ENCODE assay signal across 17 cellular contexts in the genomic region with DNA sequence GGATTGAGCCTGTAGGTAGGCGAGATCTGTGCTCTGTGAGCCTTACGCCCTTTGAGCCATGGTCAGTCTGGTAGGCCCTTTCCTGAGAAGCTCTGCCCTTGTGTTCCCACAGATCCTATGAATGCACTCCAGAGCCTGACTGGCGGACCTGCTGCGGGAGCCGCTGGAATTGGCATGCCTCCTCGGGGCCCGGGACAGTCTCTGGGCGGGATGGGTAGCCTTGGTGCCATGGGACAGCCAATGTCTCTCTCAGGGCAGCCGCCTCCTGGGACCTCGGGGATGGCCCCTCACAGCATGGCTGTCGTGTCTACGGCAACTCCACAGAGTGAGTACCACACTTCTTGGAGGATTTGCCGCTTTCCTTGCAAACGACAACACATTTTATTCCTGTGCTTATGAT. TPM values are rescaled to one million over a fixed set of nuclear protein-coding genes. Genes with fewer than 3 reads are reported as not detected.
A peak's percentile ranks its signal among the peaks of the same experiment; 100 is the strongest.
DNase-seq lines count a peak whose midpoint lies in the region; ATAC-seq and TF ChIP-seq lines count a peak whose summit lies in the region.
"Had no signal": no experiment of that assay in that cellular context is flagged by ENCODE, and none has a peak within 500 bp of the region (broad histone marks: within the 10 kb centered on the region; RNA-seq: fewer than 3 reads in every experiment).

No MANE protein-coding gene starts in this region.

- H3K4me1 ChIP-seq in CD4-positive, alpha-beta memory T cell (ENCODE audit: insufficient read depth, low read length), result peaks cover 95% of the 10 kb centered on the region
- H3K4me1 ChIP-seq in osteoblast (ENCODE audit: insufficient read depth, low read length), result peaks cover 56% of the 10 kb centered on the region
- H3K4me1 ChIP-seq: HAP-1 had no signal

- H3K36me3 ChIP-seq in CD4-positive, alpha-beta memory T cell (ENCODE audit: insufficient read depth, low read length), result peaks cover 52% of the 10 kb centered on the region
- peaks cover 65% of the 10 kb centered on the region for H3K36me3 ChIP-seq in osteoblast (ENCODE audit: insufficient read depth, low read length)

- H3K27ac Mint-ChIP-seq in CD4-positive, alpha-beta memory T cell, result peak overlapping the region in 6 of 7 donors; percentile 83 to 100 (median 90)
- H3K27ac Mint-ChIP-seq: dendritic cell treated with granulocyte-macrophage colony-stimulating factor and Interleukin-4, amounts not matched to agents 40 ng/mL and 50 ng/mL, for 4 days had no signal

- H3K79me2 ChIP-seq in osteoblast (ENCODE audit: insufficient read depth, low read length), result peaks cover 76% of the 10 kb centered on the region

- no peaks in the 10 kb centered on the region for H3K27me3 ChIP-seq in CD4-positive, alpha-beta memory T cell (ENCODE audit: insufficient read depth, low read length)
- no peaks in the 10 kb centered on the region for H3K27me3 ChIP-seq in osteoblast (ENCODE audit: insufficient read depth, low read length)
- H3K27me3 ChIP-seq: tibial nerve had no signal

- POLR2A ChIA-PET in CD4-positive, alpha-beta memory T cell (lab: Charles Lee; ENCODE audit: partially characterized antibody), result interaction anchor here (0.5 to 20.7 kb wide), 7 partner anchors 7 to 216 kb away, joined by 3 to 650 read pairs (median 41); a partner anchor contains a TSS

- H3K4me3 ChIP-seq in CD4-positive, alpha-beta memory T cell (ENCODE audit: low read length in 2 of 2), result no peak overlapping the region
- no peak overlapping the region for H3K4me3 ChIP-seq in osteoblast (ENCODE audit: insufficient read depth, low read length)
- H3K4me3 ChIP-seq: HAP-1, tibial nerve had no signal

- peak overlapping the region in 7 of 8 donors; percentile 42 to 92 (median 62) for H3K4me3 Mint-ChIP-seq in CD4-positive, alpha-beta memory T cell
- H3K4me3 Mint-ChIP-seq: dendritic cell treated with granulocyte-macrophage colony-stimulating factor and Interleukin-4, amounts not matched to agents 40 ng/mL and 50 ng/mL, for 4 days had no signal

- no peaks in the 10 kb centered on the region for H3K27me3 Mint-ChIP-seq in CD4-positive, alpha-beta memory T cell
- H3K27me3 Mint-ChIP-seq: dendritic cell treated with granulocyte-macrophage colony-stimulating factor and Interleukin-4, amounts not matched to agents 40 ng/mL and 50 ng/mL, for 4 days had no signal

- CTCF ChIA-PET in CD4-positive, alpha-beta memory T cell (lab: Charles Lee; ENCODE audit: partially characterized antibody), result interaction anchor here (1.5 to 13.8 kb wide), 2 partner anchors 14 to 29 kb away, joined by 3 to 374 read pairs; no protein-coding TSS in a partner anchor

- H3K9me3 ChIP-seq in CD4-positive, alpha-beta memory T cell (ENCODE audit: control insufficient read depth in 1 of 2, low read length in 2 of 2), result no peaks in the 10 kb centered on the region
- no peaks in the 10 kb centered on the region for H3K9me3 ChIP-seq in osteoblast (ENCODE audit: low read depth, low read length)
- H3K9me3 ChIP-seq: HAP-1, tibial nerve had no signal

- H3K36me3 Mint-ChIP-seq in CD4-positive, alpha-beta memory T cell, result peaks cover 68 to 78% of the 10 kb centered on the region in 2 donors

- H2AFZ ChIP-seq in osteoblast (ENCODE audit: low read length), result no peak overlapping the region

- intact Hi-C loops in CD4-positive, alpha-beta memory T cell (cut with micrococcal nuclease), result loop anchor here (5.0 kb wide), 1 partner anchor 33 kb away; no protein-coding TSS in a partner anchor

- H4K20me1 ChIP-seq in osteoblast (ENCODE audit: insufficient read depth, low read length), result peaks cover 45% of the 10 kb centered on the region

- H3K9me3 Mint-ChIP-seq in CD4-positive, alpha-beta memory T cell, result peaks cover 0 to 12% (median 7%) of the 10 kb centered on the region in 8 donors
- H3K9me3 Mint-ChIP-seq: dendritic cell treated with granulocyte-macrophage colony-stimulating factor and Interleukin-4, amounts not matched to agents 40 ng/mL and 50 ng/mL, for 4 days had no signal

- no peak overlapping the region for H3K4me2 ChIP-seq in osteoblast (ENCODE audit: insufficient read depth, low read length)

- H3K4me1 Mint-ChIP-seq in CD4-positive, alpha-beta memory T cell, result peaks cover 64 to 99% (median 88%) of the 10 kb centered on the region in 4 donors

- DNase-seq in CD4-positive, alpha-beta memory T cell, result no peak
- DNase-seq in D341Med (ENCODE audit: low spot score) (peak; percentile 15), osteoblast (ENCODE audit: insufficient read length, low spot score, missing footprints) (no peak), NCI-H2081 treated with DMSO at 0.1 percent for 48 hours (lab: John Stamatoyannopoulos, UW) (no peak)
- DNase-seq in stimulated activated CD4-positive, alpha-beta T cell treated with anti-CD3 and anti-CD28 coated beads, Interleukin-2, amount 100 ng/mL, for 24 hours, result no peak
- DNase-seq: activated CD4-positive, alpha-beta T cell treated with anti-CD3 and anti-CD28 coated beads for 4 hours; glutamatergic neuron; NCI-H1436 treated with DMSO at 0.1 percent for 48 hours; NCI-H345; occipital lobe; small intestine had no signal

- ATAC-seq in GM21717 (IDR thresholded peaks at IDR 0.05; ENCODE audit: unreplicated experiment), result no peak
- no peak for ATAC-seq in HG03439 (IDR thresholded peaks at IDR 0.05; ENCODE audit: unreplicated experiment)

- TF ChIP-seq CTCF in osteoblast (IDR thresholded peaks at IDR 0.05; ENCODE audit: extremely low read depth, low read depth, low read length), result no peak

- H3K27ac ChIP-seq in CD4-positive, alpha-beta memory T cell (ENCODE audit: low read depth, low read length), result peak overlapping the region; percentile 14
- H3K27ac ChIP-seq in cingulate gyrus (ENCODE audit: low read depth, low read length) (peak overlapping the region; percentile 56), osteoblast (ENCODE audit: low read depth, low read length) (peak overlapping the region; percentile 99)

RNA-seq across cellular contexts. Expression of a gene that starts 47.4 kb away (rescaled TPM):
- total RNA-seq in CD4-positive, alpha-beta memory T cell, result 100 to 1,000 TPM; 225 to 237 TPM
- polyA plus RNA-seq in CD4-positive, alpha-beta memory T cell, result 10 to 100 TPM; 15.6 to 86.8 TPM
- total RNA-seq in osteoblast, result 36.9 and 49.8 TPM in 2 replicates

RNA-seq across cellular contexts. Expression of a gene that starts 59.2 kb away (rescaled TPM):
- 10 to 100 TPM; 60.2 to 63.1 TPM for total RNA-seq in CD4-positive, alpha-beta memory T cell
- polyA plus RNA-seq in CD4-positive, alpha-beta memory T cell, result 10 to 100 TPM; 19.4 to 23.9 TPM
- total RNA-seq in osteoblast, result 36.9 and 46.6 TPM in 2 replicates

Comparison
In these comparisons a context has a peak if more than half of its experiments do, and no peak if none do; other contexts are left out.
1. H3K27ac ChIP-seq: peak in every context shown above with its lines; median percentile 99 in osteoblast; 56 in cingulate gyrus; 14 in CD4-positive, alpha-beta memory T cell.